Comparison of ENCODE assay signal across 1 cellular context in genomic region chr12:64672925-64673409, GRCh38.
TF ChIP-seq lines count a peak whose summit lies in the region.

No MANE protein-coding gene starts in this region.

TF ChIP-seq in K562, 482 proteins besides CTCF, POLR2A, EP300 and RAD21 (continued from another document and continues in another):
- TF ChIP-seq ZNF445 (CRISPR knock-in tag; IDR thresholded peaks at IDR 0.05; ENCODE audit: low read depth) (no peak), HLTF (IDR thresholded peaks at IDR 0.05) (no peak), ZNF589 (CRISPR knock-in tag; IDR thresholded peaks at IDR 0.05; ENCODE audit: low read depth) (peak; percentile 97), TEAD4 (IDR thresholded peaks at IDR 0.05; ENCODE audit: low read length) (peak; percentile 55), TEAD4 (CRISPR knock-in tag; IDR thresholded peaks at IDR 0.05; ENCODE audit: borderline replicate concordance) (no peak), TCF7 (IDR thresholded peaks at IDR 0.05; ENCODE audit: borderline replicate concordance) (no peak), SMARCA4 (IDR thresholded peaks at IDR 0.05) (peak; percentile 72), TBP (optimal IDR thresholded peaks at IDR 0.05; ENCODE audit: low read depth, low read length) (no peak), THRAP3 (IDR thresholded peaks at IDR 0.05; ENCODE audit: borderline replicate concordance) (no peak), BRCA1 (IDR thresholded peaks at IDR 0.05) (no peak), BRCA1 (CRISPR knock-in tag; IDR thresholded peaks at IDR 0.05) (no peak), ARHGAP35 (IDR thresholded peaks at IDR 0.05; ENCODE audit: partially characterized antibody) (no peak), RBM34 (IDR thresholded peaks at IDR 0.05; ENCODE audit: borderline replicate concordance, insufficient read depth, low read length) (no peak), ADNP (tag; IDR thresholded peaks at IDR 0.05) (no peak), DDX20 (tag; IDR thresholded peaks at IDR 0.05; ENCODE audit: low read depth) (peak; percentile 87), KLF10 (CRISPR knock-in tag; IDR thresholded peaks at IDR 0.05) (no peak), CBFA2T3 (IDR thresholded peaks at IDR 0.05) (peak; percentile 76), HDAC3 (IDR thresholded peaks at IDR 0.05; ENCODE audit: borderline replicate concordance, partially characterized antibody) (no peak), RNF2 (IDR thresholded peaks at IDR 0.05) (peak; percentile 68), ZBTB34 (CRISPR knock-in tag; IDR thresholded peaks at IDR 0.05) (no peak), SMC3 (conservative IDR thresholded peaks at IDR 0.05; ENCODE audit: insufficient read depth, low read depth, low read length) (no peak), SIN3A (IDR thresholded peaks at IDR 0.05; ENCODE audit: borderline replicate concordance in 2 of 2, control insufficient read depth in 1 of 2, low read depth in 2 of 2, low read length in 2 of 2) (no peak), CBX5 (IDR thresholded peaks at IDR 0.05; ENCODE audit: borderline replicate concordance, low read depth) (no peak), TCF3 (CRISPR knock-in tag; IDR thresholded peaks at IDR 0.05) (peak; percentile 48; the same call in 1 of the 2 replicates), HOXB6 (CRISPR knock-in tag; IDR thresholded peaks at IDR 0.05; ENCODE audit: borderline replicate concordance) (no peak), STAG1 (CRISPR knock-in tag; IDR thresholded peaks at IDR 0.05; ENCODE audit: borderline replicate concordance) (no peak), GATAD2A (IDR thresholded peaks at IDR 0.05) (peak; percentile 73; the same call in 1 of the 2 replicates), SMAD3 (CRISPR knock-in tag; conservative IDR thresholded peaks at IDR 0.05) (0 out of 2 replicates have a peak, but pooled peaks have one; percentile 64), ZBTB5 (IDR thresholded peaks at IDR 0.05) (no peak), TARDBP (IDR thresholded peaks at IDR 0.05) (no peak), ATF6 (CRISPR knock-in tag; IDR thresholded peaks at IDR 0.05) (no peak), ZBTB43 (CRISPR knock-in tag; IDR thresholded peaks at IDR 0.05) (no peak), ZNF644 (tag; IDR thresholded peaks at IDR 0.05; ENCODE audit: low read depth) (peak; percentile 85), ZNF518B (CRISPR knock-in tag; IDR thresholded peaks at IDR 0.05) (no peak), ZMIZ1 (IDR thresholded peaks at IDR 0.05; ENCODE audit: low read depth in 2 of 2, low read length in 2 of 2) (no peak), ZNF23 (CRISPR knock-in tag; IDR thresholded peaks at IDR 0.05) (no peak), GTF3C2 (IDR thresholded peaks at IDR 0.05; ENCODE audit: borderline replicate concordance, extremely low read depth, insufficient read length) (no peak), GTF2E2 (tag; IDR thresholded peaks at IDR 0.05) (no peak), ZNF3 (CRISPR knock-in tag; IDR thresholded peaks at IDR 0.05) (no peak), MCM7 (IDR thresholded peaks at IDR 0.05) (no peak), ZBTB33 (CRISPR knock-in tag; IDR thresholded peaks at IDR 0.05) (no peak), FOXK2 (conservative IDR thresholded peaks at IDR 0.05 in 1 of 2, IDR thresholded peaks at IDR 0.05 in 1 of 2; ENCODE audit: low read depth in 2 of 2) (no peak), ARID3A (IDR thresholded peaks at IDR 0.05; ENCODE audit: borderline replicate concordance, low read depth, low read length) (no peak), TRIM24 (IDR thresholded peaks at IDR 0.05) (peak; percentile 51 to 53; a peak in 3 of 4 replicates), HSF4 (CRISPR knock-in tag; IDR thresholded peaks at IDR 0.05; ENCODE audit: borderline replicate concordance) (0 out of 2 replicates have a peak, but pooled peaks have one; percentile 22)
